Comparison of ENCODE assay signal across 17 cellular contexts in genomic region chr17:31674305-31674704, GRCh38.
A peak's percentile ranks its signal among the peaks of the same experiment; 100 is the strongest.
DNase-seq lines count a peak whose midpoint lies in the region; ATAC-seq and TF ChIP-seq lines count a peak whose summit lies in the region.
"Had no signal": no experiment of that assay in that cellular context is flagged by ENCODE, and none has a peak within 500 bp of the region (broad histone marks: within the 10 kb centered on the region; RNA-seq: fewer than 3 reads in every experiment).

No MANE protein-coding gene starts in this region.

- H3K4me3 ChIP-seq in brain microvascular endothelial cell (ENCODE audit: low read depth, low read length) (no peak overlapping the region), HAP-1 (no peak overlapping the region)
- H3K4me3 ChIP-seq: heart right ventricle, lung, pancreas had no signal

- TF ChIP-seq CTCF in brain microvascular endothelial cell (IDR thresholded peaks at IDR 0.05; ENCODE audit: low read depth, low read length, missing control alignments): no peak

- H3K36me3 ChIP-seq in brain microvascular endothelial cell (replicated peaks) (no peaks in the 10 kb centered on the region), HAP-1 (replicated peaks) (no peaks in the 10 kb centered on the region)
- H3K36me3 ChIP-seq: heart right ventricle, pancreas had no signal

- no peak overlapping the region for H3K27ac ChIP-seq in brain microvascular endothelial cell
- H3K27ac ChIP-seq: heart right ventricle, pancreas had no signal

- in situ Hi-C loops in brain microvascular endothelial cell (cut with HindIII; ENCODE audit: low pct_ligation_motif_present, low sequenced_read_pairs) (no loop called here), HAP-1 (cut with MboI; ENCODE audit: low sequenced_read_pairs) (no loop called here)

- no peaks in the 10 kb centered on the region for H3K4me1 ChIP-seq in HAP-1
- H3K4me1 ChIP-seq: pancreas had no signal

- ATAC-seq in HG03565 (IDR thresholded peaks at IDR 0.05; ENCODE audit: unreplicated experiment): no peak
- no peak for ATAC-seq in HG03045 (IDR thresholded peaks at IDR 0.05; ENCODE audit: unreplicated experiment)
- no peak for ATAC-seq in GM19452 (IDR thresholded peaks at IDR 0.05; ENCODE audit: unreplicated experiment)
- ATAC-seq: pancreas had no signal

- no peaks in the 10 kb centered on the region for H3K27me3 ChIP-seq in brain microvascular endothelial cell (replicated peaks)
- H3K27me3 ChIP-seq in HAP-1 (ENCODE audit: low read depth): peaks cover 2% of the 10 kb centered on the region; the same call in 1 of the 2 replicates
- H3K27me3 ChIP-seq: pancreas had no signal

- peaks cover 3% of the 10 kb centered on the region; the same call in 1 of the 2 replicates for H3K9me3 ChIP-seq in HAP-1
- H3K9me3 ChIP-seq: heart right ventricle, pancreas had no signal

- DNase-seq in AG08395 (ENCODE audit: low spot score) (peak; percentile 61), LHCN-M2 (ENCODE audit: low read depth) (peak; percentile 81), brain microvascular endothelial cell (peak; percentile 61), iris pigment epithelial cell (ENCODE audit: low read depth) (peak; percentile 45), HAP-1 (ENCODE audit: low spot score in 2 of 2) (no peak)
- DNase-seq: activated CD4-positive, alpha-beta T cell treated with anti-CD3 and anti-CD28 coated beads, Interleukin-2, amount 50 U/mL, for 48 hours; activated naive CD4-positive, alpha-beta T cell; DMS153; GOT3; heart right ventricle; NCI-H1092 treated with DMSO at 0.1 percent for 48 hours; pancreas; T-helper 9 cell had no signal

Comparison
In these comparisons a context has a peak if more than half of its experiments do, and no peak if none do; other contexts are left out.
1. DNase-seq: peak in AG08395 (single experiment), LHCN-M2 (single experiment), brain microvascular endothelial cell (single experiment) and iris pigment epithelial cell (single experiment); none in HAP-1 (0 of 2).